36 cellular contexts compared by ENCODE assay signal in genomic region chr13:46871557-46871956, GRCh38. TPM values are rescaled to one million over a fixed set of nuclear protein-coding genes. Genes with fewer than 3 reads are reported as not detected.
"Had no signal": no experiment of that assay in that cellular context is flagged by ENCODE, and none has a peak within 500 bp of the region (broad histone marks: within the 10 kb centered on the region; RNA-seq: fewer than 3 reads in every experiment).

No MANE protein-coding gene starts in this region.

- H3K9me3 Mint-ChIP-seq: activated B cell treated with CpG ODN at 0.5 μM for 24 hours; activated CD4-positive, alpha-beta memory T cell treated with anti-CD3 and anti-CD28 coated beads for 36 hours; activated naive CD4-positive, alpha-beta T cell treated with anti-CD3 and anti-CD28 coated beads for 36 hours; activated naive CD4-positive, alpha-beta T cell treated with anti-CD3 and anti-CD28 coated beads, Interleukin-2, amount 50 U/mL, for 24 hours; activated naive CD8-positive, alpha-beta T cell treated with anti-CD3 and anti-CD28 coated beads for 36 hours; activated naive CD8-positive, alpha-beta T cell treated with anti-CD3 and anti-CD28 coated beads, Interleukin-2, amount 50 U/mL, for 24 hours; activated T-helper 1 cell treated with anti-CD3 and anti-CD28 coated beads, Interleukin-12 subunit alpha, Interleukin-12 subunit beta, Interleukin-2, Interleukin-4 antibody, amounts not matched to agents 30 ng/mL and 10 ng/mL and 1 ng/mL, durations not matched to agents 14 hours and 24 hours and 36 hours; activated T-helper 2 cell treated with anti-CD3 and anti-CD28 coated beads, Interferon-gamma antibody, Interleukin-2, Interleukin-4, amounts not matched to agents 10 μg/mL and 5 μg/mL and 100 μg/mL, durations not matched to agents 14 hours and 24 hours and 36 hours; central memory CD8-positive, alpha-beta T cell; dendritic cell treated with granulocyte-macrophage colony-stimulating factor and Interleukin-4, amounts not matched to agents 40 ng/mL and 50 ng/mL, for 4 days; effector memory CD8-positive, alpha-beta T cell; T-helper 2 cell treated with Interferon-gamma antibody and Interleukin-4, amounts not matched to agents 5 μg/mL and 100 μg/mL, for 36 hours had no signal

- H3K36me3 Mint-ChIP-seq: activated CD4-positive, alpha-beta memory T cell treated with anti-CD3 and anti-CD28 coated beads for 36 hours; activated CD8-positive, alpha-beta memory T cell treated with anti-CD3 and anti-CD28 coated beads, Interleukin-2, amount 10 ng/mL, durations not matched to agents 7 days and 5 days; activated naive CD4-positive, alpha-beta T cell treated with anti-CD3 and anti-CD28 coated beads, Interleukin-2, amount 50 U/mL, for 24 hours; activated naive CD8-positive, alpha-beta T cell treated with anti-CD3 and anti-CD28 coated beads for 36 hours; brain had no signal

- H3K4me1 ChIP-seq: adrenal gland, esophagus muscularis mucosa, foreskin keratinocyte, gastroesophageal sphincter had no signal

- H3K36me3 ChIP-seq: adrenal gland, esophagus muscularis mucosa, gastroesophageal sphincter, WERI-Rb-1 had no signal

- H3K4me3 ChIP-seq: adrenal gland, coronary artery, esophagus muscularis mucosa, gastroesophageal sphincter had no signal

- H3K27me3 Mint-ChIP-seq: dendritic cell treated with granulocyte-macrophage colony-stimulating factor and Interleukin-4, amounts not matched to agents 40 ng/mL and 50 ng/mL, for 4 days had no signal

- DNase-seq: activated B cell treated with CpG ODN at 0.5 μM for 24 hours; activated CD4-positive, alpha-beta memory T cell treated with anti-CD3 and anti-CD28 coated beads for 36 hours; activated CD4-positive, alpha-beta T cell treated with anti-CD3 and anti-CD28 coated beads for 48 hours; activated CD8-positive, alpha-beta memory T cell treated with anti-CD3 and anti-CD28 coated beads, Interleukin-2, amount 10 ng/mL, durations not matched to agents 7 days and 5 days; activated CD8-positive, alpha-beta memory T cell treated with anti-CD3 and anti-CD28 coated beads, Interleukin-2, amount 50 U/mL, for 4 hours; activated CD8-positive, alpha-beta T cell treated with anti-CD3 and anti-CD28 coated beads, Interleukin-2, amount 10 ng/mL, durations not matched to agents 7 days and 5 days; activated effector memory CD4-positive, alpha-beta T cell treated with anti-CD3 and anti-CD28 coated beads, Interleukin-2, amount 50 U/mL, for 16 hours; activated naive CD4-positive, alpha-beta T cell treated with anti-CD3 and anti-CD28 coated beads for 36 hours; activated naive CD8-positive, alpha-beta T cell treated with anti-CD3 and anti-CD28 coated beads for 36 hours; activated naive CD8-positive, alpha-beta T cell treated with anti-CD3 and anti-CD28 coated beads, Interleukin-2, amount 50 U/mL, for 24 hours; activated T-cell treated with anti-CD3 and anti-CD28 coated beads, Interleukin-2, amount 50 U/mL, for 1 hour; activated T-cell treated with anti-CD3 and anti-CD28 coated beads, Interleukin-2, amount 50 U/mL, for 48 hours; adrenal gland; amygdala; aorta; effector CD4-positive, alpha-beta T cell; effector memory CD8-positive, alpha-beta T cell; erythroblast; foreskin keratinocyte; T-helper 1 cell; T-helper 17 cell; T1000; WERI-Rb-1 had no signal

- H3K27ac Mint-ChIP-seq: activated B cell treated with CpG ODN at 0.5 μM for 24 hours; activated CD4-positive, alpha-beta memory T cell treated with anti-CD3 and anti-CD28 coated beads for 36 hours; activated CD8-positive, alpha-beta memory T cell treated with anti-CD3 and anti-CD28 coated beads, Interleukin-2, amount 10 ng/mL, durations not matched to agents 7 days and 5 days; activated CD8-positive, alpha-beta T cell treated with anti-CD3 and anti-CD28 coated beads, Interleukin-2, amount 10 ng/mL, durations not matched to agents 7 days and 5 days; activated naive CD4-positive, alpha-beta T cell treated with anti-CD3 and anti-CD28 coated beads for 36 hours; activated naive CD4-positive, alpha-beta T cell treated with anti-CD3 and anti-CD28 coated beads, Interleukin-2, amount 50 U/mL, for 24 hours; activated naive CD8-positive, alpha-beta T cell treated with anti-CD3 and anti-CD28 coated beads for 36 hours; activated naive CD8-positive, alpha-beta T cell treated with anti-CD3 and anti-CD28 coated beads, Interleukin-2, amount 50 U/mL, for 24 hours; activated T-helper 1 cell treated with anti-CD3 and anti-CD28 coated beads, Interleukin-12 subunit alpha, Interleukin-12 subunit beta, Interleukin-2, Interleukin-4 antibody, amounts not matched to agents 30 ng/mL and 10 ng/mL and 1 ng/mL, durations not matched to agents 14 hours and 24 hours and 36 hours; activated T-helper 2 cell treated with anti-CD3 and anti-CD28 coated beads, Interferon-gamma antibody, Interleukin-2, Interleukin-4, amounts not matched to agents 10 μg/mL and 5 μg/mL and 100 μg/mL, durations not matched to agents 14 hours and 24 hours and 36 hours; brain; dendritic cell treated with granulocyte-macrophage colony-stimulating factor and Interleukin-4, amounts not matched to agents 40 ng/mL and 50 ng/mL, for 4 days; effector memory CD8-positive, alpha-beta T cell; T-helper 17 cell; T-helper 2 cell treated with Interferon-gamma antibody and Interleukin-4, amounts not matched to agents 5 μg/mL and 100 μg/mL, for 36 hours had no signal

- H3K4me3 Mint-ChIP-seq: activated B cell treated with CpG ODN at 0.5 μM for 24 hours; activated CD4-positive, alpha-beta memory T cell treated with anti-CD3 and anti-CD28 coated beads for 36 hours; activated CD8-positive, alpha-beta memory T cell treated with anti-CD3 and anti-CD28 coated beads, Interleukin-2, amount 10 ng/mL, durations not matched to agents 7 days and 5 days; activated CD8-positive, alpha-beta T cell treated with anti-CD3 and anti-CD28 coated beads, Interleukin-2, amount 10 ng/mL, durations not matched to agents 7 days and 5 days; activated naive CD4-positive, alpha-beta T cell treated with anti-CD3 and anti-CD28 coated beads for 36 hours; activated naive CD4-positive, alpha-beta T cell treated with anti-CD3 and anti-CD28 coated beads, Interleukin-2, amount 50 U/mL, for 24 hours; activated naive CD8-positive, alpha-beta T cell treated with anti-CD3 and anti-CD28 coated beads for 36 hours; activated naive CD8-positive, alpha-beta T cell treated with anti-CD3 and anti-CD28 coated beads, Interleukin-2, amount 50 U/mL, for 24 hours; activated T-helper 1 cell treated with anti-CD3 and anti-CD28 coated beads, Interleukin-12 subunit alpha, Interleukin-12 subunit beta, Interleukin-2, Interleukin-4 antibody, amounts not matched to agents 30 ng/mL and 10 ng/mL and 1 ng/mL, durations not matched to agents 14 hours and 24 hours and 36 hours; brain; central memory CD8-positive, alpha-beta T cell; dendritic cell treated with granulocyte-macrophage colony-stimulating factor and Interleukin-4, amounts not matched to agents 40 ng/mL and 50 ng/mL, for 4 days; effector memory CD8-positive, alpha-beta T cell; T-helper 17 cell; T-helper 2 cell treated with Interferon-gamma antibody and Interleukin-4, amounts not matched to agents 5 μg/mL and 100 μg/mL, for 36 hours had no signal

- H3K27me3 ChIP-seq: adrenal gland, esophagus muscularis mucosa, gastroesophageal sphincter had no signal

- H3K4me1 Mint-ChIP-seq: activated B cell treated with CpG ODN at 0.5 μM for 24 hours; activated CD8-positive, alpha-beta memory T cell treated with anti-CD3 and anti-CD28 coated beads, Interleukin-2, amount 10 ng/mL, durations not matched to agents 7 days and 5 days; activated naive CD4-positive, alpha-beta T cell treated with anti-CD3 and anti-CD28 coated beads, Interleukin-2, amount 50 U/mL, for 24 hours; activated naive CD8-positive, alpha-beta T cell treated with anti-CD3 and anti-CD28 coated beads for 36 hours; activated naive CD8-positive, alpha-beta T cell treated with anti-CD3 and anti-CD28 coated beads, Interleukin-2, amount 50 U/mL, for 24 hours; central memory CD8-positive, alpha-beta T cell had no signal

- H3K27ac ChIP-seq: adrenal gland, coronary artery, esophagus muscularis mucosa, foreskin keratinocyte, gastroesophageal sphincter, WERI-Rb-1 had no signal

- H3K9me3 ChIP-seq: adrenal gland, esophagus muscularis mucosa, gastroesophageal sphincter had no signal

RNA-seq across cellular contexts. Expression of gene HTR2A, which starts 25.3 kb away (rescaled TPM):
- total RNA-seq: activated B cell treated with CpG ODN at 0.5 μM for 24 hours; activated CD4-positive, alpha-beta memory T cell treated with anti-CD3 and anti-CD28 coated beads for 36 hours; activated CD8-positive, alpha-beta memory T cell treated with anti-CD3 and anti-CD28 coated beads for 36 hours; activated CD8-positive, alpha-beta memory T cell treated with anti-CD3 and anti-CD28 coated beads, Interleukin-2, amount 10 ng/mL, durations not matched to agents 7 days and 5 days; activated CD8-positive, alpha-beta T cell treated with anti-CD3 and anti-CD28 coated beads, Interleukin-2, amount 10 ng/mL, durations not matched to agents 7 days and 5 days; activated naive CD4-positive, alpha-beta T cell treated with anti-CD3 and anti-CD28 coated beads for 36 hours; activated naive CD8-positive, alpha-beta T cell treated with anti-CD3 and anti-CD28 coated beads for 36 hours; activated T-helper 1 cell treated with anti-CD3 and anti-CD28 coated beads, Interleukin-12 subunit alpha, Interleukin-12 subunit beta, Interleukin-2, Interleukin-4 antibody, amounts not matched to agents 30 ng/mL and 10 ng/mL and 1 ng/mL, durations not matched to agents 14 hours and 24 hours and 36 hours; activated T-helper 2 cell treated with anti-CD3 and anti-CD28 coated beads, Interferon-gamma antibody, Interleukin-2, Interleukin-4, amounts not matched to agents 10 μg/mL and 5 μg/mL and 100 μg/mL, durations not matched to agents 14 hours and 24 hours and 36 hours; bronchial epithelial cell; foreskin keratinocyte; glomerular endothelial cell; T-helper 17 cell had no signal
- polyA plus RNA-seq: foreskin keratinocyte had no signal
